Comparison of ENCODE assay signal across 1 cellular context in genomic region chr22:20983081-20983745, GRCh38.
TF ChIP-seq lines count a peak whose summit lies in the region.

No MANE protein-coding gene starts in this region.

TF ChIP-seq in K562, 482 proteins besides CTCF, POLR2A, EP300 and RAD21:
- no peak for TF ChIP-seq LEF1 (IDR thresholded peaks at IDR 0.05)
- no peak for TF ChIP-seq ZKSCAN1 (IDR thresholded peaks at IDR 0.05; ENCODE audit: low read depth, low read length)
- no peak for TF ChIP-seq NCOR1 (IDR thresholded peaks at IDR 0.05)
- TF ChIP-seq E2F1 (CRISPR knock-in tag; IDR thresholded peaks at IDR 0.05) = peak; percentile 27; the same call in 1 of the 2 replicates
- TF ChIP-seq ZFPM2 (CRISPR knock-in tag; IDR thresholded peaks at IDR 0.05) = 0 out of 2 replicates have a peak, but pooled peaks have one; percentile 30
- TF ChIP-seq ZNF707 (CRISPR knock-in tag; conservative IDR thresholded peaks at IDR 0.05) = 0 out of 2 replicates have a peak, but pooled peaks have one; percentile 9
- TF ChIP-seq ZNF444 (CRISPR knock-in tag; IDR thresholded peaks at IDR 0.05) = no peak
- no peak for TF ChIP-seq ZBTB9 (CRISPR knock-in tag; IDR thresholded peaks at IDR 0.05)
- TF ChIP-seq NR3C1 (CRISPR knock-in tag; IDR thresholded peaks at IDR 0.05) = no peak
- no peak for TF ChIP-seq KAT7 (CRISPR knock-in tag; IDR thresholded peaks at IDR 0.05; ENCODE audit: borderline replicate concordance)
- TF ChIP-seq BHLHE40 (IDR thresholded peaks at IDR 0.05; ENCODE audit: low read length) = no peak
- TF ChIP-seq KLF10 (CRISPR knock-in tag; IDR thresholded peaks at IDR 0.05) = no peak
- no peak for TF ChIP-seq PCBP2 (IDR thresholded peaks at IDR 0.05; ENCODE audit: low read depth, low read length, poor library complexity, severe bottlenecking)
- no peak for TF ChIP-seq ZNF445 (CRISPR knock-in tag; IDR thresholded peaks at IDR 0.05; ENCODE audit: low read depth)
- no peak for TF ChIP-seq SNIP1 (IDR thresholded peaks at IDR 0.05; ENCODE audit: low read depth)
- TF ChIP-seq BRCA1 (IDR thresholded peaks at IDR 0.05) = no peak
- TF ChIP-seq BRCA1 (CRISPR knock-in tag; IDR thresholded peaks at IDR 0.05) = no peak
- TF ChIP-seq RREB1 (CRISPR knock-in tag; IDR thresholded peaks at IDR 0.05) = 0 out of 2 replicates have a peak, but pooled peaks have one; percentile 31
- no peak for TF ChIP-seq E2F3 (CRISPR knock-in tag; IDR thresholded peaks at IDR 0.05)
- no peak for TF ChIP-seq MBD2 (IDR thresholded peaks at IDR 0.05; ENCODE audit: borderline replicate concordance, low read depth)
- TF ChIP-seq TAF15 (IDR thresholded peaks at IDR 0.05; ENCODE audit: low read depth, low read length) = no peak
- 0 out of 2 replicates have a peak, but pooled peaks have one; percentile 23 for TF ChIP-seq CAMTA2 (CRISPR knock-in tag; conservative IDR thresholded peaks at IDR 0.05)
- no peak for TF ChIP-seq JUNB (CRISPR knock-in tag; conservative IDR thresholded peaks at IDR 0.05)
- no peak for TF ChIP-seq ZNF263 (CRISPR knock-in tag; IDR thresholded peaks at IDR 0.05; ENCODE audit: borderline replicate concordance)
- TF ChIP-seq GTF3C2 (IDR thresholded peaks at IDR 0.05; ENCODE audit: borderline replicate concordance, extremely low read depth, insufficient read length) = no peak
- no peak for TF ChIP-seq ZNF717 (CRISPR knock-in tag; IDR thresholded peaks at IDR 0.05)
- TF ChIP-seq ID3 (CRISPR knock-in tag; IDR thresholded peaks at IDR 0.05) = no peak
- TF ChIP-seq ID3 (tag; IDR thresholded peaks at IDR 0.05) = 0 out of 2 replicates have a peak, but pooled peaks have one; percentile 1
- 0 out of 2 replicates have a peak, but pooled peaks have one; percentile 17 for TF ChIP-seq ZNF695 (CRISPR knock-in tag; IDR thresholded peaks at IDR 0.05)
- TF ChIP-seq ZFP1 (CRISPR knock-in tag; IDR thresholded peaks at IDR 0.05) = 0 out of 2 replicates have a peak, but pooled peaks have one; percentile 3
- peak; percentile 19 for TF ChIP-seq SETDB1 (IDR thresholded peaks at IDR 0.05; ENCODE audit: low read length)
- no peak for TF ChIP-seq CHCHD3 (CRISPR knock-in tag; IDR thresholded peaks at IDR 0.05)
- TF ChIP-seq KLF13 (tag; IDR thresholded peaks at IDR 0.05; ENCODE audit: borderline replicate concordance, low read depth) = 0 out of 2 replicates have a peak, but pooled peaks have one; percentile 29
- peak; percentile 84 for TF ChIP-seq ZNF165 (CRISPR knock-in tag; IDR thresholded peaks at IDR 0.05; ENCODE audit: borderline replicate concordance)
- 0 out of 2 replicates have a peak, but pooled peaks have one; percentile 11 for TF ChIP-seq PPARD (CRISPR knock-in tag; IDR thresholded peaks at IDR 0.05)
- no peak for TF ChIP-seq LCOR (CRISPR knock-in tag; IDR thresholded peaks at IDR 0.05)
- no peak for TF ChIP-seq SRSF3 (IDR thresholded peaks at IDR 0.05; ENCODE audit: insufficient read depth, low read length)
- TF ChIP-seq MEIS2 (IDR thresholded peaks at IDR 0.05; ENCODE audit: partially characterized antibody) = no peak
- TF ChIP-seq ZNF740 (CRISPR knock-in tag; IDR thresholded peaks at IDR 0.05) = no peak
- no peak for TF ChIP-seq ZNF740 (tag; IDR thresholded peaks at IDR 0.05)
- 0 out of 2 replicates have a peak, but pooled peaks have one; percentile 8 for TF ChIP-seq PHB (CRISPR knock-in tag; IDR thresholded peaks at IDR 0.05)
- TF ChIP-seq POLR2AphosphoS5 (IDR thresholded peaks at IDR 0.05; ENCODE audit: control insufficient read depth, insufficient read depth, low read depth, low read length) = no peak
- 0 out of 2 replicates have a peak, but pooled peaks have one; percentile 41 for TF ChIP-seq ZNF408 (CRISPR knock-in tag; IDR thresholded peaks at IDR 0.05; ENCODE audit: low read depth)
- peak; percentile 6 for TF ChIP-seq SMAD1 (IDR thresholded peaks at IDR 0.05; ENCODE audit: low read depth, low read length, partially characterized antibody)
- TF ChIP-seq YY1 (IDR thresholded peaks at IDR 0.05; ENCODE audit: borderline replicate concordance in 1 of 3, control insufficient read depth in 1 of 3, extremely low read depth in 1 of 3, insufficient read depth in 3 of 3, insufficient read length in 1 of 3, insufficient replicate concordance in 2 of 3, low read depth in 1 of 3, low read length in 2 of 3) = peak in 1 of 3 experiments; percentile 8
- TF ChIP-seq RCOR1 (IDR thresholded peaks at IDR 0.05; ENCODE audit: borderline replicate concordance in 1 of 2, low read depth in 2 of 2, low read length in 2 of 2) = 0 out of 4 replicates have a peak, but pooled peaks of 1 of the 2 experiments have one; percentile 11
- no peak for TF ChIP-seq ARHGAP35 (IDR thresholded peaks at IDR 0.05; ENCODE audit: partially characterized antibody)
- TF ChIP-seq NCOA2 (IDR thresholded peaks at IDR 0.05; ENCODE audit: partially characterized antibody in 2 of 2) = no peak
- TF ChIP-seq FUS (optimal IDR thresholded peaks at IDR 0.05; ENCODE audit: low read depth, low read length) = no peak
- TF ChIP-seq ZNF12 (CRISPR knock-in tag; IDR thresholded peaks at IDR 0.05) = no peak
